In genomic region chr1:9006956-9007615, GRCh38 we compare ENCODE assay signal across 1 cellular context.
TF ChIP-seq lines count a peak whose summit lies in the region.

No MANE protein-coding gene starts in this region.

TF ChIP-seq in GM12878, 131 proteins besides CTCF, POLR2A, EP300 and RAD21:
- TF ChIP-seq NR2C2 (IDR thresholded peaks at IDR 0.05; ENCODE audit: borderline replicate concordance, control insufficient read depth, insufficient read length, low read depth) = peak; percentile 7
- TF ChIP-seq ZSCAN29 (IDR thresholded peaks at IDR 0.05) = no peak
- TF ChIP-seq EZH2 (IDR thresholded peaks at IDR 0.05; ENCODE audit: borderline replicate concordance, control insufficient read depth, low read depth, low read length) = no peak
- no peak for TF ChIP-seq SUPT20H (IDR thresholded peaks at IDR 0.05; ENCODE audit: borderline replicate concordance, control insufficient read depth, low read depth, low read length)
- TF ChIP-seq MTA2 (IDR thresholded peaks at IDR 0.05; ENCODE audit: low read depth) = no peak
- TF ChIP-seq MTA3 (IDR thresholded peaks at IDR 0.05; ENCODE audit: borderline replicate concordance, low read length) = no peak
- TF ChIP-seq TCF3 (IDR thresholded peaks at IDR 0.05; ENCODE audit: borderline replicate concordance, insufficient read depth, low read depth, low read length) = no peak
- no peak for TF ChIP-seq DPF2 (IDR thresholded peaks at IDR 0.05)
TF ChIP-seq in GM12878: peak in this region for 1.
